Comparison of ENCODE assay signal across 11 cellular contexts in the genomic region with DNA sequence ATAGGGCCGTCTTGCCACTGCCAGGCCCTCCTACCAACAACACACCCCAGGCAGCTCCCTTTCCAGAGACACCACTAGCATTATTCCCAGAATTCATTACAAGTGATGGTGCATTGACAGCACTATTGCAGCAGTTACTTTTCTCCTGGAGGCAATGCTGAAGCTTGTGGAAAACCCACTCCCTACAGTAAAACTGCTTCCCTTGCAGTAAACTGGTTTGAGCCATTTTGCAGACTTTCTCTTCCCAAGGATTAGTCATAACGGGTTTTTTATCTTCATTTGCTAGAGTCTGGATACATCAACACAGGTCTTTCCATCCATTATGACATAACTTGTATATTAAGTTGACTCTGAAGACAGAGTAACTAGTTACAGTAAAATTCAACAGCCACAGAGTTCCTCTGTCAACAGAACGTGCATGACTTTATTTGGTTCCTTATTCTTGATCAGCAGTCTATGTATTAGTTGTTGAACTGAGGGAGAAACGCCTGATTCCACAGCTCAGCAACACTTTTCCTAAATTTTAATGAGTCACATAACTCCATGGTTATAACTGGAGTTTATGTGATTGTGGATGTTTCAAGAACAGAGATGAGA. TPM values are rescaled to one million over a fixed set of nuclear protein-coding genes. Genes with fewer than 3 reads are reported as not detected.
DNase-seq lines count a peak whose midpoint lies in the region; ATAC-seq and TF ChIP-seq lines count a peak whose summit lies in the region.
"Had no signal": no experiment of that assay in that cellular context is flagged by ENCODE, and none has a peak within 500 bp of the region (broad histone marks: within the 10 kb centered on the region; RNA-seq: fewer than 3 reads in every experiment).

No MANE protein-coding gene starts in this region.

- no peak overlapping the region for H3K27ac ChIP-seq in GM23338 (ENCODE audit: low read depth)

- H2AFZ ChIP-seq in GM23338, result no peak overlapping the region

- no peak overlapping the region for H3K4me3 Mint-ChIP-seq in GM23338
- H3K4me3 Mint-ChIP-seq: activated CD4-positive, alpha-beta memory T cell treated with anti-CD3 and anti-CD28 coated beads for 36 hours had no signal

- no peaks in the 10 kb centered on the region for H3K36me3 ChIP-seq in GM23338 (ENCODE audit: insufficient read depth)

- H3K4me1 Mint-ChIP-seq in GM23338, result peaks cover 34% of the 10 kb centered on the region

- H3K9me3 Mint-ChIP-seq in GM23338, result no peaks in the 10 kb centered on the region
- H3K9me3 Mint-ChIP-seq: activated CD4-positive, alpha-beta memory T cell treated with anti-CD3 and anti-CD28 coated beads for 36 hours had no signal

- H3K27ac Mint-ChIP-seq in GM23338, result no peak overlapping the region
- H3K27ac Mint-ChIP-seq: activated CD4-positive, alpha-beta memory T cell treated with anti-CD3 and anti-CD28 coated beads for 36 hours had no signal

- TF ChIP-seq CTCF in GM23338 (conservative IDR thresholded peaks at IDR 0.05; ENCODE audit: low read depth in 2 of 2) (no peak), fibroblast of pulmonary artery (IDR thresholded peaks at IDR 0.05; ENCODE audit: low read length, missing control alignments) (no peak), retinal pigment epithelial cell (conservative IDR thresholded peaks at IDR 0.05; ENCODE audit: low read depth, low read length) (no peak)

- H3K27me3 ChIP-seq in GM23338 (ENCODE audit: insufficient read depth), result no peaks in the 10 kb centered on the region

- H3F3A ChIP-seq in GM23338 (replicated peaks; ENCODE audit: low read depth), result no peaks in the 10 kb centered on the region

- H3K4me1 ChIP-seq in GM23338 (ENCODE audit: insufficient read depth), result peaks cover 38% of the 10 kb centered on the region

- peak overlapping the region; percentile 87 for H3K4me2 ChIP-seq in GM23338

- no peaks in the 10 kb centered on the region for H3K9me2 ChIP-seq in GM23338 (ENCODE audit: insufficient read depth)

- H4K20me1 ChIP-seq in GM23338 (replicated peaks; ENCODE audit: insufficient read depth), result peaks cover 2% of the 10 kb centered on the region; the same call in 1 of the 2 replicates

- H3K36me3 Mint-ChIP-seq in GM23338 (ENCODE audit: low read depth), result peaks cover 11% of the 10 kb centered on the region; the same call in 2 of the 3 replicates
- H3K36me3 Mint-ChIP-seq: activated CD4-positive, alpha-beta memory T cell treated with anti-CD3 and anti-CD28 coated beads for 36 hours had no signal

- no peak for ATAC-seq in GM23338
- ATAC-seq in HG03521 (IDR thresholded peaks at IDR 0.05; ENCODE audit: unreplicated experiment), result no peak
- ATAC-seq: GM12878 had no signal

- DNase-seq in GM23338 (ENCODE audit: low spot score) (no peak), RKO (ENCODE audit: low spot score) (peak; percentile 72), fibroblast of pulmonary artery (ENCODE audit: low read depth) (peak; percentile 35), retinal pigment epithelial cell (ENCODE audit: low read depth) (no peak), NCI-H510A (lab: John Stamatoyannopoulos, UW) (no peak), GOT3 (lab: John Stamatoyannopoulos, UW) (no peak), putamen (ENCODE audit: low spot score) (no peak)
- DNase-seq: activated CD4-positive, alpha-beta memory T cell treated with anti-CD3 and anti-CD28 coated beads for 36 hours; NCI-H1436 had no signal

- H3K4me3 ChIP-seq in GM23338, result peak overlapping the region; percentile 79
- peak overlapping the region; percentile 90 for H3K4me3 ChIP-seq in fibroblast of pulmonary artery (replicated peaks; ENCODE audit: low read depth, low read length)
- peak overlapping the region; percentile 80 for H3K4me3 ChIP-seq in retinal pigment epithelial cell (ENCODE audit: low read length)
- H3K4me3 ChIP-seq: GM12878 had no signal

- H3K27me3 Mint-ChIP-seq in GM23338 (ENCODE audit: insufficient read depth, low read depth, poor library complexity), result peaks cover 5% of the 10 kb centered on the region

- peaks cover 66% of the 10 kb centered on the region for H3K79me2 ChIP-seq in GM23338 (replicated peaks; ENCODE audit: insufficient read depth)

TF ChIP-seq in GM23338, 12 proteins besides CTCF, POLR2A, EP300 and RAD21 (continues in another document):
- TF ChIP-seq CREB1 (CRISPR knock-in tag; IDR thresholded peaks at IDR 0.05; ENCODE audit: low read depth) (no peak), EZH2 (IDR thresholded peaks at IDR 0.05; ENCODE audit: low read depth, unreplicated experiment) (no peak), ZNF331 (CRISPR knock-in tag; IDR thresholded peaks at IDR 0.05; ENCODE audit: low read depth) (no peak), ZNF114 (CRISPR knock-in tag; IDR thresholded peaks at IDR 0.05) (no peak), POLR2AphosphoS5 (IDR thresholded peaks at IDR 0.05; ENCODE audit: low read depth) (no peak), STAT1 (IDR thresholded peaks at IDR 0.05; ENCODE audit: unreplicated experiment) (no peak), JUNB (IDR thresholded peaks at IDR 0.05; ENCODE audit: unreplicated experiment) (no peak), NANOG (IDR thresholded peaks at IDR 0.05; ENCODE audit: borderline replicate concordance) (no peak), EZH2phosphoT487 (IDR thresholded peaks at IDR 0.05; ENCODE audit: unreplicated experiment) (no peak)
- TF ChIP-seq, protein P1, sequence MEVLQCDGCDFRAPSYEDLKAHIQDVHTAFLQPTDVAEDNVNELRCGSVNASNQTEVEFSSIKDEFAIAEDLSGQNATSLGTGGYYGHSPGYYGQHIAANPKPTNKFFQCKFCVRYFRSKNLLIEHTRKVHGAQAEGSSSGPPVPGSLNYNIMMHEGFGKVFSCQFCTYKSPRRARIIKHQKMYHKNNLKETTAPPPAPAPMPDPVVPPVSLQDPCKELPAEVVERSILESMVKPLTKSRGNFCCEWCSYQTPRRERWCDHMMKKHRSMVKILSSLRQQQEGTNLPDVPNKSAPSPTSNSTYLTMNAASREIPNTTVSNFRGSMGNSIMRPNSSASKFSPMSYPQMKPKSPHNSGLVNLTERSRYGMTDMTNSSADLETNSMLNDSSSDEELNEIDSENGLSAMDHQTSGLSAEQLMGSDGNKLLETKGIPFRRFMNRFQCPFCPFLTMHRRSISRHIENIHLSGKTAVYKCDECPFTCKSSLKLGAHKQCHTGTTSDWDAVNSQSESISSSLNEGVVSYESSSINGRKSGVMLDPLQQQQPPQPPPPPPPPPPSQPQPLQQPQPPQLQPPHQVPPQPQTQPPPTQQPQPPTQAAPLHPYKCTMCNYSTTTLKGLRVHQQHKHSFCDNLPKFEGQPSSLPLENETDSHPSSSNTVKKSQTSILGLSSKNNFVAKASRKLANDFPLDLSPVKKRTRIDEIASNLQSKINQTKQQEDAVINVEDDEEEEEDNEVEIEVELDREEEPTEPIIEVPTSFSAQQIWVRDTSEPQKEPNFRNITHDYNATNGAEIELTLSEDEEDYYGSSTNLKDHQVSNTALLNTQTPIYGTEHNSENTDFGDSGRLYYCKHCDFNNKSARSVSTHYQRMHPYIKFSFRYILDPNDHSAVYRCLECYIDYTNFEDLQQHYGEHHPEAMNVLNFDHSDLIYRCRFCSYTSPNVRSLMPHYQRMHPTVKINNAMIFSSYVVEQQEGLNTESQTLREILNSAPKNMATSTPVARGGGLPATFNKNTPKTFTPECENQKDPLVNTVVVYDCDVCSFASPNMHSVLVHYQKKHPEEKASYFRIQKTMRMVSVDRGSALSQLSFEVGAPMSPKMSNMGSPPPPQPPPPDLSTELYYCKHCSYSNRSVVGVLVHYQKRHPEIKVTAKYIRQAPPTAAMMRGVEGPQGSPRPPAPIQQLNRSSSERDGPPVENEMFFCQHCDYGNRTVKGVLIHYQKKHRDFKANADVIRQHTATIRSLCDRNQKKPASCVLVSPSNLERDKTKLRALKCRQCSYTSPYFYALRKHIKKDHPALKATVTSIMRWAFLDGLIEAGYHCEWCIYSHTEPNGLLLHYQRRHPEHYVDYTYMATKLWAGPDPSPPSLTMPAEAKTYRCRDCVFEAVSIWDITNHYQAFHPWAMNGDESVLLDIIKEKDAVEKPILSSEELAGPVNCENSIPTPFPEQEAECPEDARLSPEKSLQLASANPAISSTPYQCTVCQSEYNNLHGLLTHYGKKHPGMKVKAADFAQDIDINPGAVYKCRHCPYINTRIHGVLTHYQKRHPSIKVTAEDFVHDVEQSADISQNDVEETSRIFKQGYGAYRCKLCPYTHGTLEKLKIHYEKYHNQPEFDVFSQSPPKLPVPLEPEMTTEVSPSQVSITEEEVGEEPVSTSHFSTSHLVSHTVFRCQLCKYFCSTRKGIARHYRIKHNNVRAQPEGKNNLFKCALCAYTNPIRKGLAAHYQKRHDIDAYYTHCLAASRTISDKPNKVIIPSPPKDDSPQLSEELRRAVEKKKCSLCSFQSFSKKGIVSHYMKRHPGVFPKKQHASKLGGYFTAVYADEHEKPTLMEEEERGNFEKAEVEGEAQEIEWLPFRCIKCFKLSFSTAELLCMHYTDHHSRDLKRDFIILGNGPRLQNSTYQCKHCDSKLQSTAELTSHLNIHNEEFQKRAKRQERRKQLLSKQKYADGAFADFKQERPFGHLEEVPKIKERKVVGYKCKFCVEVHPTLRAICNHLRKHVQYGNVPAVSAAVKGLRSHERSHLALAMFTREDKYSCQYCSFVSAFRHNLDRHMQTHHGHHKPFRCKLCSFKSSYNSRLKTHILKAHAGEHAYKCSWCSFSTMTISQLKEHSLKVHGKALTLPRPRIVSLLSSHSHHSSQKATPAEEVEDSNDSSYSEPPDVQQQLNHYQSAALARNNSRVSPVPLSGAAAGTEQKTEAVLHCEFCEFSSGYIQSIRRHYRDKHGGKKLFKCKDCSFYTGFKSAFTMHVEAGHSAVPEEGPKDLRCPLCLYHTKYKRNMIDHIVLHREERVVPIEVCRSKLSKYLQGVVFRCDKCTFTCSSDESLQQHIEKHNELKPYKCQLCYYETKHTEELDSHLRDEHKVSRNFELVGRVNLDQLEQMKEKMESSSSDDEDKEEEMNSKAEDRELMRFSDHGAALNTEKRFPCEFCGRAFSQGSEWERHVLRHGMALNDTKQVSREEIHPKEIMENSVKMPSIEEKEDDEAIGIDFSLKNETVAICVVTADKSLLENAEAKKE (CRISPR knock-in tag; IDR thresholded peaks at IDR 0.05), result no peak
- TF ChIP-seq, protein P2, sequence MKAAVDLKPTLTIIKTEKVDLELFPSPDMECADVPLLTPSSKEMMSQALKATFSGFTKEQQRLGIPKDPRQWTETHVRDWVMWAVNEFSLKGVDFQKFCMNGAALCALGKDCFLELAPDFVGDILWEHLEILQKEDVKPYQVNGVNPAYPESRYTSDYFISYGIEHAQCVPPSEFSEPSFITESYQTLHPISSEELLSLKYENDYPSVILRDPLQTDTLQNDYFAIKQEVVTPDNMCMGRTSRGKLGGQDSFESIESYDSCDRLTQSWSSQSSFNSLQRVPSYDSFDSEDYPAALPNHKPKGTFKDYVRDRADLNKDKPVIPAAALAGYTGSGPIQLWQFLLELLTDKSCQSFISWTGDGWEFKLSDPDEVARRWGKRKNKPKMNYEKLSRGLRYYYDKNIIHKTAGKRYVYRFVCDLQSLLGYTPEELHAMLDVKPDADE (IDR thresholded peaks at IDR 0.05), result no peak

RNA-seq across cellular contexts. Expression of a gene that starts 2.2 kb away (rescaled TPM):
- total RNA-seq in GM23338 (2014; rRNA removed; shearing (Covaris generic)), result 25.8 and 27.6 TPM in 2 replicates
- 5.2 and 5.9 TPM in 2 replicates for polyA plus RNA-seq in GM23338 (2016; fragmentation: Nextera tagmentation; extraction: Ambion mirVana)

Comparison
In these comparisons a context has a peak if more than half of its experiments do, and no peak if none do; other contexts are left out.
1. DNase-seq: peak in RKO (single experiment) and fibroblast of pulmonary artery (single experiment); none in GM23338 (single experiment), retinal pigment epithelial cell (single experiment), NCI-H510A (single experiment), GOT3 (single experiment) and putamen (single experiment).
2. Peak in every context shown above with its lines, with median percentiles within 50 percentile points of each other: H3K4me3 ChIP-seq.